In the genomic region with DNA sequence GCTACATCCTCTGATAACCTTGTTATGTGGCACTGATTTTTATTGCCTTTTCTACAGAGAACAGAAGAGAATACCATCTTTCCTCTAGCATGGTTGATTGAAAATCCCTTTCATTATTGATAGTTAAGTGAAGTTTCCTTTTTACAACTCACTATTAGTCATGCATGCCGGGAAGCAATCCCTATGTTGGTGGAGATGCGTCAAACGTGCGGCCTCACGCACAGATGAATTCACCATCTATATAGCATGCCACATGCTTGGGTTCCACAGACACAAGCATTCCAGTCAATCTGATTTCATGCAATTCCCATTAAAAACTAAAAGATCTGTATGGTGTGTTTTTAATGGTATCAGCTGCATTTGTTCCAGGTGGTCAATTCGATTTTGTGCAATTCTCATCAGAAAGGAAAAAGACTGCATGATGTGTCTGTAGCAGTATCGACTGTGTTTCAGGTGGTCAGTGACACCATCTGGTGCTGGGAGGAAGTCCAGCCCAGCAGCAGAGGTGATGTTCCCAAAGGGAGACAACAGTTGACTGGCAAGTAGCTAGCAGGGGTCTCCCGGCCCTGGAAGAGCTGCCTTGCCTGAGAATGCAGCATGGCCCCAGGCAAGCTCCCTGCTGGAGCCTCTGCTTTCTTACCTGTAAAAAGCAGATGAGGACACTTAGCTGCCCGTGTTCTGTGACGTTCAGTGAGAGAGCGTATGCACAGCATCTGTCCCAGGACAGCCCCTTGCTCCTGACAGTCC, we compare ENCODE assay signal across 22 cellular contexts.
DNase-seq lines count a peak whose midpoint lies in the region; ATAC-seq and TF ChIP-seq lines count a peak whose summit lies in the region.
"Had no signal": no experiment of that assay in that cellular context is flagged by ENCODE, and none has a peak within 500 bp of the region (broad histone marks: within the 10 kb centered on the region; RNA-seq: fewer than 3 reads in every experiment).

No MANE protein-coding gene starts in this region.

- no peak overlapping the region for H2BK120ac ChIP-seq in mesendoderm (ENCODE audit: low read depth, low read length)

- H3K56ac ChIP-seq in mesendoderm (ENCODE audit: low read length) = no peak overlapping the region

- H3K27ac ChIP-seq in PC-3 (ENCODE audit: low read length) (peak overlapping the region; percentile 31; the same call in 1 of the 2 replicates), brain microvascular endothelial cell (no peak overlapping the region), mesendoderm (ENCODE audit: low read depth, low read length) (no peak overlapping the region), sigmoid colon (no peak overlapping the region)
- H3K27ac ChIP-seq: WERI-Rb-1 had no signal

- H3K4me1 ChIP-seq in PC-3 (ENCODE audit: insufficient read depth, low read length) (peaks cover 34% of the 10 kb centered on the region), mesendoderm (ENCODE audit: control insufficient read depth, low read depth, low read length) (peaks cover 7% of the 10 kb centered on the region), sigmoid colon (no peaks in the 10 kb centered on the region)

- no peaks in the 10 kb centered on the region for H3K79me1 ChIP-seq in mesendoderm (ENCODE audit: low read length)

- H3K4me2 ChIP-seq in PC-3 (ENCODE audit: low read length) (no peak overlapping the region), mesendoderm (ENCODE audit: low read length) (no peak overlapping the region)

- no peak overlapping the region for H3K9ac ChIP-seq in PC-3 (ENCODE audit: low read length)
- H3K9ac ChIP-seq in mesendoderm (ENCODE audit: low read length) = no peak overlapping the region

- no CpG with 5 or more reads among the region's 11 CpGs for WGBS in mesendoderm (ENCODE audit: extremely low coverage, insufficient coverage, low lambda C conversion rate)
- WGBS in sigmoid colon, 2 donors = 88 to 94% methylated on average over 11 of the region's 11 CpGs

- H3K36me3 ChIP-seq in PC-3 (ENCODE audit: low read depth, low read length) (no peaks in the 10 kb centered on the region), brain microvascular endothelial cell (replicated peaks) (no peaks in the 10 kb centered on the region), mesendoderm (ENCODE audit: control insufficient read depth, insufficient read depth, low read length) (no peaks in the 10 kb centered on the region), sigmoid colon (no peaks in the 10 kb centered on the region)
- H3K36me3 ChIP-seq: heart left ventricle, MG63, WERI-Rb-1 had no signal

- no peak overlapping the region for H2BK5ac ChIP-seq in mesendoderm (ENCODE audit: low read length)

- ATAC-seq in PC-3 = peak; percentile 12; the same call in 1 of the 2 replicates
- ATAC-seq in stimulated activated naive CD8-positive, alpha-beta T cell treated with anti-CD3 and anti-CD28 coated beads, Interleukin-15, Interleukin-2, amounts not matched to agents 100 U/mL and 50 U/mL, for 24 hours = no peak
- ATAC-seq: activated T-cell treated with anti-CD3 and anti-CD28 coated beads, Interleukin-2, amount 50 U/mL, for 4 hours; left colon had no signal

- DNase-seq in Daoy (ENCODE audit: low read depth) (peak; percentile 39), PC-3 (peak; percentile 53), brain microvascular endothelial cell (no peak), mesendoderm (peak; percentile 57), epidermal melanocyte (ENCODE audit: insufficient read length, low spot score) (no peak), NOMO-1 treated with dmso at 0.1 percent for 144 hours (lab: John Stamatoyannopoulos, UW; ENCODE audit: unreplicated experiment) (no peak), sigmoid colon (no peak)
- DNase-seq in stimulated activated naive CD8-positive, alpha-beta T cell treated with anti-CD3 and anti-CD28 coated beads, Interleukin-15, Interleukin-2, amounts not matched to agents 100 U/mL and 50 U/mL, for 24 hours = no peak
- DNase-seq: activated CD4-positive, alpha-beta T cell treated with anti-CD3 and anti-CD28 coated beads, Interleukin-2, amount 10 ng/mL, durations not matched to agents 24 days and 14 days; activated naive CD4-positive, alpha-beta T cell; activated T-cell treated with anti-CD3 and anti-CD28 coated beads, Interleukin-2, amount 50 U/mL, for 4 hours; body of pancreas; CD8-positive, alpha-beta memory T cell; HCEC 1CT; heart left ventricle; KBM-7; left colon; MG63; NCI-H345; NCI-H774; Right ventricle myocardium superior; WERI-Rb-1 had no signal

- BruUV-seq in PC-3 (replicated peaks; lab: Mats Ljungman, UMichigan) = no TSS peak

- no peak overlapping the region for H2BK15ac ChIP-seq in mesendoderm (replicated peaks; ENCODE audit: low read depth)

- no peak overlapping the region for H3K18ac ChIP-seq in mesendoderm (ENCODE audit: low read length)

- intact Hi-C loops in PC-3 (cut with micrococcal nuclease) = no loop called here
- intact Hi-C loops in sigmoid colon (cut with DNase I) = no loop called here

- TF ChIP-seq EP300 in sigmoid colon (IDR thresholded peaks at IDR 0.05) = no peak

- H3K9me3 ChIP-seq in PC-3 (ENCODE audit: low read length) = no peaks in the 10 kb centered on the region
- H3K9me3 ChIP-seq in sigmoid colon = no peaks in the 10 kb centered on the region
- H3K9me3 ChIP-seq: body of pancreas, MG63 had no signal

- TF ChIP-seq CTCF in PC-3 (conservative IDR thresholded peaks at IDR 0.05; ENCODE audit: low read depth, low read length) (no peak), brain microvascular endothelial cell (IDR thresholded peaks at IDR 0.05; ENCODE audit: low read depth, low read length, missing control alignments) (peak; percentile 7), sigmoid colon (IDR thresholded peaks at IDR 0.05) (no peak)

- peaks cover 4% of the 10 kb centered on the region for H3F3A ChIP-seq in PC-3 (ENCODE audit: low read length, unreplicated experiment)

- no peak overlapping the region for H4K5ac ChIP-seq in mesendoderm (ENCODE audit: low read length)

- H2AK5ac ChIP-seq in mesendoderm (ENCODE audit: low read length) = no peak overlapping the region

- in situ Hi-C loops in brain microvascular endothelial cell (cut with HindIII; ENCODE audit: low pct_ligation_motif_present, low sequenced_read_pairs) = no loop called here

- no peak overlapping the region for H4K8ac ChIP-seq in mesendoderm (ENCODE audit: low read depth, low read length)

- no peaks in the 10 kb centered on the region for H4K20me1 ChIP-seq in PC-3 (ENCODE audit: low read length)

- no peak overlapping the region for H2AFZ ChIP-seq in PC-3 (ENCODE audit: low read length)

- H3K4me3 ChIP-seq in PC-3 (ENCODE audit: low read length) (no peak overlapping the region), brain microvascular endothelial cell (ENCODE audit: low read depth, low read length) (no peak overlapping the region), mesendoderm (ENCODE audit: low read length) (no peak overlapping the region), sigmoid colon (no peak overlapping the region)
- H3K4me3 ChIP-seq: body of pancreas, heart left ventricle, MG63 had no signal

- H3K4ac ChIP-seq in mesendoderm (ENCODE audit: low read depth, low read length) = no peak overlapping the region

- H3K79me2 ChIP-seq in PC-3 (ENCODE audit: low read length) (no peaks in the 10 kb centered on the region), mesendoderm (ENCODE audit: control insufficient read depth, insufficient read depth, low read length) (no peaks in the 10 kb centered on the region)

- TF ChIP-seq POLR2A in sigmoid colon (IDR thresholded peaks at IDR 0.05) = no peak

- no peak overlapping the region for H3K23ac ChIP-seq in mesendoderm (ENCODE audit: low read length)

- H3K9me2 ChIP-seq in PC-3 (replicated peaks; ENCODE audit: low read length) = no peaks in the 10 kb centered on the region

- POLR2A ChIA-PET in PC-3 (lab: Charles Lee; ENCODE audit: unreplicated experiment) = no interaction called here

- CTCF ChIA-PET in PC-3 (lab: Charles Lee) = no interaction called here

- no peaks in the 10 kb centered on the region for H3K27me3 ChIP-seq in PC-3 (ENCODE audit: low read length)
- H3K27me3 ChIP-seq in brain microvascular endothelial cell (replicated peaks) = no peaks in the 10 kb centered on the region
- H3K27me3 ChIP-seq in mesendoderm (ENCODE audit: insufficient read depth, low read length, poor library complexity) = no peaks in the 10 kb centered on the region
- H3K27me3 ChIP-seq in sigmoid colon = no peaks in the 10 kb centered on the region
- H3K27me3 ChIP-seq: body of pancreas, heart left ventricle, MG63 had no signal

Comparison
In these comparisons a context has a peak if more than half of its experiments do, and no peak if none do; other contexts are left out.
1. DNase-seq: peak in Daoy (single experiment), PC-3 (single experiment) and mesendoderm (single experiment); none in brain microvascular endothelial cell (single experiment), epidermal melanocyte (single experiment), NOMO-1 treated with dmso at 0.1 percent for 144 hours (single experiment), stimulated activated naive CD8-positive, alpha-beta T cell treated with anti-CD3 and anti-CD28 coated beads, Interleukin-15, Interleukin-2, amounts not matched to agents 100 U/mL and 50 U/mL, for 24 hours (single experiment) and sigmoid colon (single experiment).